In the genomic region with DNA sequence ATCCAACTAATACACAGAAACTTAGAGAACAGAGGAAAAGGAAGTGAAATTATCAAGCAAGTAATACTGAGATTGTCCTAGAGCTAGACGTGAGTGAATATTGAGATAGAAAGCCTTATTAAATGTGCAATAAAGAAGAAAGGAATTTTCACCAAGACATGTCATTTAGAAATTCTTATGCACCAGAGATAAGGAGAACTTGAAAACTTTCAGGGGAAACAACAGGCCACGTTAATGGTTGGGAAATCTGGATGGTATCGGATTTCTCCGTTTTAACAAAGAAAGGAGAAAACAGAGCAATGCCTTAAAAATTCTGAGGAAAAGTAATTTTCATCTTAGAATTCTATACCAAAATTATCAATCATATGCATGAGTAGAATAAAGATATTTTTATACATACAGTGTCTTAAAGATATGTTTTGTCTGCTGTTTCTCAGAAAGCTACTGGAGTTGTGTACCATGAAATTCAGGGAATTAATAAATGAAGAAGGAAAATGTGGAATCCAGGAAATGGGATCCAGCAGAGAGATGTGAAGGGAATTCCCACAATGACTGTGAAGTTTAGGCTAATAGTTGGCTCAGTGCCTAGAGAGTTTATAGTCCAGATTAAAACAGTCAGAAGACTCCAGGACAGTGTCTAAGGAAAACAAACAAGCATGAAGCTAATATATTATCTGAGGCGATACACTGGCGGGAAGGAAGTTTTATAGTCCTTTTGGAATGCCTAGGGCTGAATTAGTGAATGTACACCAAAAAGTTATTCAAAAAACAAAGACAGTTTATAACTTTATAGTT, we compare ENCODE assay signal across 16 cellular contexts.
A peak's percentile ranks its signal among the peaks of the same experiment; 100 is the strongest.
DNase-seq lines count a peak whose midpoint lies in the region; ATAC-seq and TF ChIP-seq lines count a peak whose summit lies in the region.
"Had no signal": no experiment of that assay in that cellular context is flagged by ENCODE, and none has a peak within 500 bp of the region (broad histone marks: within the 10 kb centered on the region; RNA-seq: fewer than 3 reads in every experiment).

No MANE protein-coding gene starts in this region.

- H3K4me3 ChIP-seq in body of pancreas (no peak overlapping the region), right cardiac atrium (ENCODE audit: low read length) (no peak overlapping the region), gastrocnemius medialis (no peak overlapping the region)
- H3K4me3 ChIP-seq: colonic mucosa, heart right ventricle, Peyer's patch, suprapubic skin had no signal

- no peak for TF ChIP-seq CTCF in body of pancreas (IDR thresholded peaks at IDR 0.05)
- TF ChIP-seq CTCF in gastrocnemius medialis (IDR thresholded peaks at IDR 0.05 in 4 of 5, conservative IDR thresholded peaks at IDR 0.05 in 1 of 5): no peak

- peak; percentile 12 for ATAC-seq in body of pancreas
- no peak for ATAC-seq in right cardiac atrium
- ATAC-seq in gastrocnemius medialis: no peak
- no peak for ATAC-seq in GM18502 (IDR thresholded peaks at IDR 0.05; ENCODE audit: poor library complexity, unreplicated experiment)
- ATAC-seq: heart right ventricle had no signal

- no peaks in the 10 kb centered on the region for H3K36me3 ChIP-seq in body of pancreas (replicated peaks in 1 of 2; ENCODE audit: insufficient read depth in 1 of 2, low read depth in 2 of 2)
- no peaks in the 10 kb centered on the region for H3K36me3 ChIP-seq in gastrocnemius medialis
- H3K36me3 ChIP-seq: colonic mucosa, heart right ventricle, Peyer's patch, suprapubic skin had no signal

- peaks cover 9% of the 10 kb centered on the region for H3K4me1 ChIP-seq in body of pancreas
- no peaks in the 10 kb centered on the region for H3K4me1 ChIP-seq in right cardiac atrium (ENCODE audit: control insufficient read depth, insufficient read depth, low read length)
- H3K4me1 ChIP-seq in gastrocnemius medialis: no peaks in the 10 kb centered on the region
- H3K4me1 ChIP-seq: Peyer's patch, suprapubic skin had no signal

- H3K27me3 ChIP-seq in body of pancreas: no peaks in the 10 kb centered on the region
- no peaks in the 10 kb centered on the region for H3K27me3 ChIP-seq in right cardiac atrium (ENCODE audit: control insufficient read depth, insufficient read depth)
- H3K27me3 ChIP-seq in gastrocnemius medialis: no peaks in the 10 kb centered on the region
- H3K27me3 ChIP-seq: colonic mucosa, heart right ventricle, Peyer's patch, suprapubic skin had no signal

- intact Hi-C loops in body of pancreas (cut with DNase I): no loop called here
- intact Hi-C loops in right cardiac atrium (cut with DNase I): no loop called here
- intact Hi-C loops in gastrocnemius medialis (cut with DNase I; ENCODE audit: low total_unique reads): no loop called here

- in situ Hi-C loops in gastrocnemius medialis (cut with MboI; ENCODE audit: low sequenced_read_pairs in 4 of 4): no loop called here

- DNase-seq in DMS53 (lab: John Stamatoyannopoulos, UW) (peak; percentile 28), DMS53 treated with DMSO at 0.1 percent for 48 hours (lab: John Stamatoyannopoulos, UW; ENCODE audit: unreplicated experiment) (no peak), body of pancreas (no peak), kidney tubule cell (ENCODE audit: low spot score) (peak; percentile 93), stromal cell of bone marrow (ENCODE audit: low read depth) (peak; percentile 12), right cardiac atrium (no peak), gastrocnemius medialis (no peak)
- DNase-seq: activated naive CD4-positive, alpha-beta T cell treated with Interleukin-2 at 50 U/mL for 16 hours; colonic mucosa; DMS79 treated with DMSO at 0.1 percent for 48 hours; heart right ventricle; Kasumi-1; Peyer's patch; T1000 had no signal

- TF ChIP-seq POLR2A in body of pancreas (IDR thresholded peaks at IDR 0.05) (no peak), gastrocnemius medialis (IDR thresholded peaks at IDR 0.05) (no peak)

- H3K27ac ChIP-seq in body of pancreas: no peak overlapping the region
- no peak overlapping the region for H3K27ac ChIP-seq in right cardiac atrium (ENCODE audit: low read length)
- no peak overlapping the region for H3K27ac ChIP-seq in gastrocnemius medialis
- H3K27ac ChIP-seq: colonic mucosa, heart right ventricle, Peyer's patch, suprapubic skin had no signal

- H3K9me3 ChIP-seq in body of pancreas (no peaks in the 10 kb centered on the region), right cardiac atrium (ENCODE audit: control insufficient read depth, low read length) (no peaks in the 10 kb centered on the region), gastrocnemius medialis (no peaks in the 10 kb centered on the region)
- H3K9me3 ChIP-seq: colonic mucosa, heart right ventricle, Peyer's patch, suprapubic skin had no signal

- WGBS in body of pancreas, 2 donors: 79 to 82% methylated on average over 6 of the region's 6 CpGs
- 51% methylated on average over 6 of the region's 6 CpGs for WGBS in right cardiac atrium

Comparison
In these comparisons a context has a peak if more than half of its experiments do, and no peak if none do; other contexts are left out.
1. DNase-seq: peak in DMS53 (single experiment), kidney tubule cell (single experiment) and stromal cell of bone marrow (single experiment); none in DMS53 treated with DMSO at 0.1 percent for 48 hours (single experiment), body of pancreas (0 of 4), right cardiac atrium (0 of 3) and gastrocnemius medialis (0 of 2).